8 cellular contexts compared by ENCODE assay signal in genomic region chr12:69388371-69388770, GRCh38. TPM values are rescaled to one million over a fixed set of nuclear protein-coding genes. Genes with fewer than 3 reads are reported as not detected.
A peak's percentile ranks its signal among the peaks of the same experiment; 100 is the strongest.
DNase-seq lines count a peak whose midpoint lies in the region; ATAC-seq, FAIRE-seq and TF ChIP-seq lines count a peak whose summit lies in the region.

No MANE protein-coding gene starts in this region.

- H4K20me1 ChIP-seq in endothelial cell of umbilical vein (replicated peaks; ENCODE audit: control insufficient read depth, extremely low read depth, insufficient read depth, low read length) = no peaks in the 10 kb centered on the region

- no peak overlapping the region for H3K27ac Mint-ChIP-seq in activated CD4-positive, alpha-beta T cell treated with anti-CD3 and anti-CD28 coated beads, Interleukin-2, amount 10 ng/mL, durations not matched to agents 24 days and 14 days

- TF ChIP-seq CTCF in heart right ventricle (IDR thresholded peaks at IDR 0.05) = peak; percentile 44 to 69 (median 60)
- TF ChIP-seq CTCF in right atrium auricular region (IDR thresholded peaks at IDR 0.05) = peak in 1 of 2 donors; percentile 74
- TF ChIP-seq CTCF in endothelial cell of umbilical vein (IDR thresholded peaks at IDR 0.05; ENCODE audit: extremely low read depth in 1 of 2, insufficient read depth in 1 of 2, low read depth in 1 of 2, low read length in 2 of 2) = peak; percentile 37 to 41
- peak; percentile 53 for TF ChIP-seq CTCF in psoas muscle (IDR thresholded peaks at IDR 0.05)

- H3K36me3 Mint-ChIP-seq in activated CD4-positive, alpha-beta T cell treated with anti-CD3 and anti-CD28 coated beads, Interleukin-2, amount 10 ng/mL, durations not matched to agents 24 days and 14 days (ENCODE audit: low read depth) = peaks cover 37% of the 10 kb centered on the region

- ATAC-seq in heart right ventricle (peak in 1 of 8 donors; percentile 53), psoas muscle (no peak), HG03342 (IDR thresholded peaks at IDR 0.05; ENCODE audit: unreplicated experiment) (no peak)

- CTCF ChIA-PET in endothelial cell of umbilical vein (lab: Charles Lee) = interaction anchor here (0.7 to 7.9 kb wide), 9 partner anchors 13 to 253 kb away, joined by 3 to 184 read pairs (median 3); partner anchors contain the start of gene CCT2

- H3K9me1 ChIP-seq in endothelial cell of umbilical vein (replicated peaks; ENCODE audit: control insufficient read depth, extremely low read depth, insufficient read depth, low read length) = no peaks in the 10 kb centered on the region

- H3K36me3 ChIP-seq in heart right ventricle = peaks cover 0 to 33% (median 7%) of the 10 kb centered on the region in 9 donors
- H3K36me3 ChIP-seq in right atrium auricular region = no peaks in the 10 kb centered on the region
- peaks cover 0 to 2% of the 10 kb centered on the region in 2 experiments for H3K36me3 ChIP-seq in endothelial cell of umbilical vein (ENCODE audit: control insufficient read depth in 2 of 2, extremely low read depth in 1 of 2, insufficient read depth in 2 of 2, low read length in 2 of 2)
- peaks cover 0 to 5% of the 10 kb centered on the region in 2 donors for H3K36me3 ChIP-seq in psoas muscle (ENCODE audit: insufficient read depth in 1 of 2, low read depth in 1 of 2)

- H3K4me3 ChIP-seq in heart right ventricle (no peak overlapping the region), right atrium auricular region (no peak overlapping the region), endothelial cell of umbilical vein (replicated peaks in 1 of 3; ENCODE audit: insufficient read depth in 1 of 3, low read depth in 1 of 3, low read length in 3 of 3) (no peak overlapping the region), psoas muscle (no peak overlapping the region)

- WGBS in heart right ventricle, 2 donors = 85 to 88% methylated on average over 1 of the region's 1 CpG
- 75 to 88% (median 80%) methylated on average over 1 of the region's 1 CpG for WGBS in psoas muscle, 3 donors

- no peaks in the 10 kb centered on the region for H3K27me3 ChIP-seq in heart right ventricle
- no peaks in the 10 kb centered on the region for H3K27me3 ChIP-seq in right atrium auricular region
- no peaks in the 10 kb centered on the region for H3K27me3 ChIP-seq in endothelial cell of umbilical vein (ENCODE audit: control insufficient read depth in 2 of 2, insufficient read depth in 2 of 2, low read length in 2 of 2)
- no peaks in the 10 kb centered on the region for H3K27me3 ChIP-seq in psoas muscle (ENCODE audit: insufficient read depth in 3 of 3, low read length in 2 of 3)

- H3K79me2 ChIP-seq in endothelial cell of umbilical vein (ENCODE audit: control insufficient read depth, insufficient read depth, low read length) = no peaks in the 10 kb centered on the region

- dilution Hi-C loops in endothelial cell of umbilical vein (cut with MboI; ENCODE audit: extremely low pct_ligation_motif_present, low sequenced_read_pairs) = loop anchor here (25.0 kb wide), 1 partner anchor 199 kb away; the partner anchor contains the start of gene CCT2

- FAIRE-seq in endothelial cell of umbilical vein (lab: Jason Lieb, UNC) = peak; percentile 82

- H3K27me3 Mint-ChIP-seq in activated CD4-positive, alpha-beta T cell treated with anti-CD3 and anti-CD28 coated beads, Interleukin-2, amount 10 ng/mL, durations not matched to agents 24 days and 14 days = no peaks in the 10 kb centered on the region

- no peak for TF ChIP-seq POLR2A in endothelial cell of umbilical vein (IDR thresholded peaks at IDR 0.05; ENCODE audit: low read depth, low read length)

- H3K9me3 ChIP-seq in heart right ventricle (no peaks in the 10 kb centered on the region), right atrium auricular region (no peaks in the 10 kb centered on the region), endothelial cell of umbilical vein (replicated peaks; ENCODE audit: control insufficient read depth, insufficient read depth, low read length) (no peaks in the 10 kb centered on the region), psoas muscle (no peaks in the 10 kb centered on the region)

- peaks cover 13% of the 10 kb centered on the region for H3K4me1 Mint-ChIP-seq in activated CD4-positive, alpha-beta T cell treated with anti-CD3 and anti-CD28 coated beads, Interleukin-2, amount 10 ng/mL, durations not matched to agents 24 days and 14 days

- POLR2A ChIA-PET in endothelial cell of umbilical vein (lab: Charles Lee) = no interaction called here

- H2AFZ ChIP-seq in endothelial cell of umbilical vein (ENCODE audit: low read depth, low read length) = no peak overlapping the region

- H3K4me2 ChIP-seq in endothelial cell of umbilical vein (ENCODE audit: insufficient read depth, low read length) = no peak overlapping the region

- H3K4me1 ChIP-seq in heart right ventricle (no peaks in the 10 kb centered on the region), right atrium auricular region (no peaks in the 10 kb centered on the region), endothelial cell of umbilical vein (ENCODE audit: control insufficient read depth, extremely low read depth, insufficient read depth, low read length) (peaks cover 6% of the 10 kb centered on the region), psoas muscle (no peaks in the 10 kb centered on the region)

- intact Hi-C loops in heart right ventricle (cut with DNase I) = loop anchor here in 5 of 10 donors (5.0 to 10.0 kb wide), 3 partner anchors 184 to 249 kb away; no protein-coding TSS in a partner anchor
- intact Hi-C loops in endothelial cell of umbilical vein (cut with micrococcal nuclease) = loop anchor here (1.0 to 5.0 kb wide), 5 partner anchors 27 to 251 kb away; partner anchors contain the start of genes CCT2 and FRS2
- intact Hi-C loops in psoas muscle (cut with DNase I) = loop anchor here in 1 of 2 donors (10.0 kb wide), 1 partner anchor 186 kb away; no protein-coding TSS in a partner anchor
- intact Hi-C loops in activated CD4-positive, alpha-beta T cell treated with anti-CD3 and anti-CD28 coated beads, Interleukin-2, amount 10 ng/mL, durations not matched to agents 24 days and 14 days (cut with micrococcal nuclease) = no loop called here

- no TSS peak for BruUV-seq in endothelial cell of umbilical vein (replicated peaks; lab: Mats Ljungman, UMichigan)

- no peak overlapping the region for H3K4me3 Mint-ChIP-seq in activated CD4-positive, alpha-beta T cell treated with anti-CD3 and anti-CD28 coated beads, Interleukin-2, amount 10 ng/mL, durations not matched to agents 24 days and 14 days

- no peak for DNase-seq in heart right ventricle
- DNase-seq in right atrium auricular region (ENCODE audit: low spot score) = no peak
- peak; percentile 78 for DNase-seq in NCI-H524 treated with DMSO at 0.1 percent for 48 hours (lab: John Stamatoyannopoulos, UW)
- DNase-seq in endothelial cell of umbilical vein (ENCODE audit: low read depth, low spot score) = peak; percentile 79
- no peak for DNase-seq in psoas muscle
- no peak for DNase-seq in activated CD4-positive, alpha-beta T cell treated with anti-CD3 and anti-CD28 coated beads, Interleukin-2, amount 10 ng/mL, durations not matched to agents 24 days and 14 days
- DNase-seq in activated T-cell treated with anti-CD3 and anti-CD28 coated beads for 4 hours = no peak

- no peak overlapping the region for H3K27ac ChIP-seq in heart right ventricle
- no peak overlapping the region for H3K27ac ChIP-seq in right atrium auricular region
- no peak overlapping the region for H3K27ac ChIP-seq in endothelial cell of umbilical vein (ENCODE audit: insufficient read depth, low read depth, low read length)
- H3K27ac ChIP-seq in psoas muscle = no peak overlapping the region

- H3K9me3 Mint-ChIP-seq in activated CD4-positive, alpha-beta T cell treated with anti-CD3 and anti-CD28 coated beads, Interleukin-2, amount 10 ng/mL, durations not matched to agents 24 days and 14 days = no peaks in the 10 kb centered on the region

- H3K9ac ChIP-seq in endothelial cell of umbilical vein (replicated peaks; ENCODE audit: extremely low read depth, insufficient read depth, low read length) = no peak overlapping the region

TF ChIP-seq in endothelial cell of umbilical vein, 7 proteins besides CTCF, POLR2A, EP300 and RAD21 (continues in another document):
- no peak for TF ChIP-seq EZH2 (IDR thresholded peaks at IDR 0.05; ENCODE audit: borderline replicate concordance, low read depth, low read length, severe bottlenecking)

RNA-seq across cellular contexts. Expression of gene YEATS4, which starts 28.8 kb away (rescaled TPM):
- 10 to 100 TPM in 4 of 10 donors, 1 to 10 TPM in 6; 7.4 to 13.1 (median 9.5) TPM for total RNA-seq in heart right ventricle
- polyA plus RNA-seq in heart right ventricle = 1 to 10 TPM; 2.8 to 9.2 TPM
- total RNA-seq in right atrium auricular region = 10 to 100 TPM in 1 of 2 donors, 1 to 10 TPM in 1; 8.5 to 12.9 TPM
- 16.5 and 16.7 TPM in 2 replicates for total RNA-seq in endothelial cell of umbilical vein
- polyA plus RNA-seq in endothelial cell of umbilical vein = 9.3 and 13.6 TPM in 2 replicates
- polyA plus RNA-seq in endothelial cell of umbilical vein (2011; cell fraction: cytosol; rRNA removed) = 12.2 TPM in 2 replicates
- polyA plus RNA-seq in endothelial cell of umbilical vein (2011; cell fraction: nucleus; rRNA removed) = 6.5 and 9.5 TPM in 2 replicates
- polyA plus RNA-seq in endothelial cell of umbilical vein (2012) = 12.4 and 19.3 TPM in 2 replicates
- 3.5 and 3.7 TPM in 2 replicates for polyA minus RNA-seq in endothelial cell of umbilical vein
- polyA minus RNA-seq in endothelial cell of umbilical vein (2011; cell fraction: cytosol; rRNA and poly(A)+ RNA removed) = 26.0 TPM
- polyA minus RNA-seq in endothelial cell of umbilical vein (2011; cell fraction: nucleus; rRNA and poly(A)+ RNA removed) = 4.0 and 11.9 TPM in 2 replicates
- 10 to 100 TPM in 2 of 4 donors, 1 to 10 TPM in 2; 6.2 to 12.4 (median 9.5) TPM for total RNA-seq in psoas muscle
- polyA plus RNA-seq in psoas muscle = 10 to 100 TPM; 12.4 to 17.7 (median 13.2) TPM
- 37.9 and 41.8 TPM in 2 replicates for total RNA-seq in activated CD4-positive, alpha-beta T cell treated with anti-CD3 and anti-CD28 coated beads, Interleukin-2, amount 10 ng/mL, durations not matched to agents 24 days and 14 days

RNA-seq across cellular contexts. Expression of gene LYZ, which starts 40.2 kb away (rescaled TPM):
- total RNA-seq in heart right ventricle (100 to 1,000 TPM in 1 of 10 donors, 10 to 100 TPM in 6, 1 to 10 TPM in 3; 5.6 to 295 (median 14.1) TPM), right atrium auricular region (10 to 100 TPM; 10.8 to 35.4 TPM), endothelial cell of umbilical vein (not detected in 2 replicates), psoas muscle (10 to 100 TPM in 1 of 4 donors, 1 to 10 TPM in 3; 6.1 to 26.7 (median 7.5) TPM)
- polyA plus RNA-seq in heart right ventricle (10 to 100 TPM in 1 of 2 donors, 1 to 10 TPM in 1; 6.3 to 11.7 TPM), endothelial cell of umbilical vein (not detected in 2 replicates), psoas muscle (1 to 10 TPM; 3.6 to 5.4 (median 5.0) TPM)
- 0.04 TPM in 1 of 2 replicates, not detected in the other for polyA plus RNA-seq in endothelial cell of umbilical vein (2011; cell fraction: cytosol; rRNA removed)
- polyA plus RNA-seq in endothelial cell of umbilical vein (2011; cell fraction: nucleus; rRNA removed) = not detected in 2 replicates
- 0.23 and 0.39 TPM in 2 replicates for polyA plus RNA-seq in endothelial cell of umbilical vein (2012)
- 0.83 TPM in 1 of 2 replicates, not detected in the other for polyA minus RNA-seq in endothelial cell of umbilical vein
- polyA minus RNA-seq in endothelial cell of umbilical vein (2011; cell fraction: cytosol; rRNA and poly(A)+ RNA removed) = not detected
- not detected in 2 replicates for polyA minus RNA-seq in endothelial cell of umbilical vein (2011; cell fraction: nucleus; rRNA and poly(A)+ RNA removed)
- not detected in 2 replicates for total RNA-seq in activated CD4-positive, alpha-beta T cell treated with anti-CD3 and anti-CD28 coated beads, Interleukin-2, amount 10 ng/mL, durations not matched to agents 24 days and 14 days

Comparison
In these comparisons a context has a peak if more than half of its experiments do, and no peak if none do; other contexts are left out.
1. DNase-seq: peak in NCI-H524 treated with DMSO at 0.1 percent for 48 hours (single experiment) and endothelial cell of umbilical vein (single experiment); none in heart right ventricle (0 of 2), right atrium auricular region (single experiment), psoas muscle (0 of 2), activated CD4-positive, alpha-beta T cell treated with anti-CD3 and anti-CD28 coated beads, Interleukin-2, amount 10 ng/mL, durations not matched to agents 24 days and 14 days (single experiment) and activated T-cell treated with anti-CD3 and anti-CD28 coated beads for 4 hours (single experiment).